14 cellular contexts compared by ENCODE assay signal in genomic region chr2:85709385-85709784, GRCh38. TPM values are rescaled to one million over a fixed set of nuclear protein-coding genes. Genes with fewer than 3 reads are reported as not detected.
DNase-seq lines count a peak whose midpoint lies in the region; TF ChIP-seq lines count a peak whose summit lies in the region.
"Had no signal": no experiment of that assay in that cellular context is flagged by ENCODE, and none has a peak within 500 bp of the region (broad histone marks: within the 10 kb centered on the region; RNA-seq: fewer than 3 reads in every experiment).

No MANE protein-coding gene starts in this region.

- H3K27me3 ChIP-seq in HL-60 (ENCODE audit: insufficient read depth, poor library complexity, severe bottlenecking) (no peaks in the 10 kb centered on the region), esophagus squamous epithelium (no peaks in the 10 kb centered on the region)

- DNase-seq in HL-60 (ENCODE audit: low read depth in 1 of 2, low spot score in 1 of 2): peak in 1 of 2 experiments; percentile 79
- DNase-seq in OCI-M1 (lab: John Stamatoyannopoulos, UW): peak; percentile 66
- no peak for DNase-seq in esophagus squamous epithelium (lab: John Stamatoyannopoulos, UW)
- peak in 1 of 49 donors; percentile 34 for DNase-seq in substantia nigra (lab: John Stamatoyannopoulos, UW)
- DNase-seq in stimulated activated CD4-positive, alpha-beta T cell treated with anti-CD3 and anti-CD28 coated beads, Interleukin-4, amount 100 ng/mL, for 1 hour: no peak
- no peak for DNase-seq in NCI-H1417 (lab: John Stamatoyannopoulos, UW)
- no peak for DNase-seq in NCI-H748 treated with DMSO at 0.1 percent for 48 hours (lab: John Stamatoyannopoulos, UW)
- DNase-seq: effector CD8-positive, alpha-beta T cell; hippocampal formation; MM.1S; NCI-H524 treated with DMSO at 0.1 percent for 48 hours had no signal

- no peaks in the 10 kb centered on the region for H3K36me3 ChIP-seq in esophagus squamous epithelium

- H3K4me3 ChIP-seq in HL-60 (replicated peaks; ENCODE audit: insufficient read depth, low read length) (no peak overlapping the region), esophagus squamous epithelium (no peak overlapping the region)
- H3K4me3 ChIP-seq: GM12878 had no signal

- H3K4me1 ChIP-seq in esophagus squamous epithelium: peaks cover 21 to 77% (median 30%) of the 10 kb centered on the region in 3 donors

- 48 to 56% methylated on average over 4 of the region's 4 CpGs for WGBS in esophagus squamous epithelium, 2 donors

- TF ChIP-seq CTCF in HL-60 (IDR thresholded peaks at IDR 0.05; ENCODE audit: insufficient read depth, low read length) (no peak), esophagus squamous epithelium (IDR thresholded peaks at IDR 0.05) (no peak)

- TF ChIP-seq POLR2A in esophagus squamous epithelium (IDR thresholded peaks at IDR 0.05): no peak

- no peaks in the 10 kb centered on the region for H3K9me3 ChIP-seq in esophagus squamous epithelium

- H3K27ac ChIP-seq in HL-60 (replicated peaks): peak overlapping the region; percentile 91
- H3K27ac ChIP-seq in esophagus squamous epithelium: peak overlapping the region in 3 of 4 donors; percentile 70 to 85 (median 80)
- peak overlapping the region; percentile 89 for H3K27ac ChIP-seq in substantia nigra (ENCODE audit: low read depth, low read length, poor library complexity, severe bottlenecking)

- intact Hi-C loops in esophagus squamous epithelium (cut with DNase I): no loop called here

RNA-seq across cellular contexts. Expression of gene GNLY, which starts 15.2 kb away (rescaled TPM):
- total RNA-seq in esophagus squamous epithelium: 1 to 10 TPM in 3 of 4 donors, under 1 TPM in 1; 0.76 to 6.1 (median 2.1) TPM

RNA-seq across cellular contexts. Expression of gene SFTPB, which starts 41.4 kb away (rescaled TPM):
- not detected for total RNA-seq in esophagus squamous epithelium
- total RNA-seq: activated naive CD4-positive, alpha-beta T cell treated with anti-CD3 and anti-CD28 coated beads, Interleukin-2, amount 50 U/mL, for 72 hours; T-helper 1 cell treated with Interleukin-12 subunit alpha and Interleukin-12 subunit beta and Interleukin-4 antibody, amounts not matched to agents 30 ng/mL and 1 ng/mL, for 36 hours had no signal

RNA-seq across cellular contexts. Expression of gene ATOH8, which starts 44.4 kb away (rescaled TPM):
- 10 to 100 TPM in 2 of 4 donors, 1 to 10 TPM in 2; 2.0 to 24.6 (median 7.6) TPM for total RNA-seq in esophagus squamous epithelium
- total RNA-seq: activated naive CD4-positive, alpha-beta T cell treated with anti-CD3 and anti-CD28 coated beads, Interleukin-2, amount 50 U/mL, for 72 hours; GM12878 had no signal
